20 cellular contexts compared by ENCODE assay signal in genomic region chr5:174423538-174423937, GRCh38.
"Had no signal": no experiment of that assay in that cellular context is flagged by ENCODE, and none has a peak within 500 bp of the region (broad histone marks: within the 10 kb centered on the region; RNA-seq: fewer than 3 reads in every experiment).

No MANE protein-coding gene starts in this region.

- H3K27me3 ChIP-seq: brain microvascular endothelial cell, colonic mucosa, ovary had no signal

- DNase-seq: activated CD4-positive, alpha-beta T cell treated with anti-CD3 and anti-CD28 coated beads, Interleukin-2, amount 10 ng/mL, durations not matched to agents 24 days and 14 days; activated CD8-positive, alpha-beta memory T cell treated with anti-CD3 and anti-CD28 coated beads, Interleukin-2, amount 50 U/mL, for 4 hours; activated CD8-positive, alpha-beta T cell treated with anti-CD3 and anti-CD28 coated beads, Interleukin-2, amount 10 ng/mL, durations not matched to agents 7 days and 5 days; activated effector memory CD4-positive, alpha-beta T cell treated with Interleukin-2 at 50 U/mL for 16 hours; activated naive CD4-positive, alpha-beta T cell treated with anti-CD3 and anti-CD28 coated beads, Interleukin-2, amount 10 ng/mL, durations not matched to agents 7 days and 5 days; activated naive CD8-positive, alpha-beta T cell treated with anti-CD3 and anti-CD28 coated beads, Interleukin-2, amount 50 U/mL, for 24 hours; activated T-cell treated with anti-CD3 and anti-CD28 coated beads, Interleukin-2, amount 50 U/mL, for 4 hours; aorta; brain microvascular endothelial cell; colonic mucosa; foreskin melanocyte; kidney; naive B cell; ovary; sigmoid colon; stimulated activated naive B cell treated with anti-CD40 and anti-IgM and Interleukin-4, amounts not matched to agents 10 μg/mL and 1 μg/mL and 100 μg/mL, for 72 hours; T1000 had no signal

- H3K9me3 Mint-ChIP-seq: activated CD4-positive, alpha-beta T cell treated with anti-CD3 and anti-CD28 coated beads, Interleukin-2, amount 10 ng/mL, durations not matched to agents 24 days and 14 days; activated naive CD4-positive, alpha-beta T cell treated with anti-CD3 and anti-CD28 coated beads, Interleukin-2, amount 10 ng/mL, durations not matched to agents 7 days and 5 days; activated naive CD8-positive, alpha-beta T cell treated with anti-CD3 and anti-CD28 coated beads, Interleukin-2, amount 50 U/mL, for 24 hours; activated T-cell treated with anti-CD3 and anti-CD28 coated beads, Interleukin-2, amount 50 U/mL, for 4 hours; central memory CD8-positive, alpha-beta T cell had no signal

- H3K27ac Mint-ChIP-seq: activated CD4-positive, alpha-beta T cell treated with anti-CD3 and anti-CD28 coated beads, Interleukin-2, amount 10 ng/mL, durations not matched to agents 24 days and 14 days; activated CD8-positive, alpha-beta T cell treated with anti-CD3 and anti-CD28 coated beads, Interleukin-2, amount 10 ng/mL, durations not matched to agents 7 days and 5 days; activated naive CD4-positive, alpha-beta T cell treated with anti-CD3 and anti-CD28 coated beads, Interleukin-2, amount 10 ng/mL, durations not matched to agents 7 days and 5 days; activated naive CD8-positive, alpha-beta T cell treated with anti-CD3 and anti-CD28 coated beads, Interleukin-2, amount 50 U/mL, for 24 hours; naive B cell; stimulated activated naive B cell treated with anti-CD40 and anti-IgM and Interleukin-4, amounts not matched to agents 10 μg/mL and 1 μg/mL and 100 μg/mL, for 72 hours had no signal

- ATAC-seq: activated CD8-positive, alpha-beta T cell treated with anti-CD3 and anti-CD28 coated beads, Interleukin-2, amount 10 ng/mL, durations not matched to agents 7 days and 5 days; activated naive CD8-positive, alpha-beta T cell treated with anti-CD3 and anti-CD28 coated beads, Interleukin-2, amount 50 U/mL, for 24 hours; activated T-cell treated with anti-CD3 and anti-CD28 coated beads, Interleukin-2, amount 50 U/mL, for 4 hours; left lobe of liver; stimulated activated naive B cell treated with anti-CD40 and anti-IgM and Interleukin-4, amounts not matched to agents 10 μg/mL and 1 μg/mL and 100 μg/mL, for 72 hours had no signal

- H3K9me3 ChIP-seq: colonic mucosa, ovary, sigmoid colon had no signal

- H3K4me3 Mint-ChIP-seq: activated CD4-positive, alpha-beta T cell treated with anti-CD3 and anti-CD28 coated beads, Interleukin-2, amount 10 ng/mL, durations not matched to agents 24 days and 14 days; activated CD8-positive, alpha-beta T cell treated with anti-CD3 and anti-CD28 coated beads, Interleukin-2, amount 10 ng/mL, durations not matched to agents 7 days and 5 days; activated naive CD4-positive, alpha-beta T cell treated with anti-CD3 and anti-CD28 coated beads, Interleukin-2, amount 10 ng/mL, durations not matched to agents 7 days and 5 days; activated naive CD8-positive, alpha-beta T cell treated with anti-CD3 and anti-CD28 coated beads, Interleukin-2, amount 50 U/mL, for 24 hours; activated T-cell treated with anti-CD3 and anti-CD28 coated beads, Interleukin-2, amount 50 U/mL, for 4 hours; central memory CD8-positive, alpha-beta T cell; naive B cell; stimulated activated naive B cell treated with anti-CD40 and anti-IgM and Interleukin-4, amounts not matched to agents 10 μg/mL and 1 μg/mL and 100 μg/mL, for 72 hours had no signal

- H3K4me3 ChIP-seq: colonic mucosa, lung, ovary, sigmoid colon had no signal

- H3K36me3 ChIP-seq: brain microvascular endothelial cell, colonic mucosa, ovary, sigmoid colon had no signal

- H3K4me1 ChIP-seq: colonic mucosa had no signal

- H3K36me3 Mint-ChIP-seq: activated naive CD4-positive, alpha-beta T cell treated with anti-CD3 and anti-CD28 coated beads, Interleukin-2, amount 10 ng/mL, durations not matched to agents 7 days and 5 days; naive B cell; stimulated activated naive B cell treated with anti-CD40 and anti-IgM and Interleukin-4, amounts not matched to agents 10 μg/mL and 1 μg/mL and 100 μg/mL, for 72 hours had no signal

- H3K27ac ChIP-seq: brain microvascular endothelial cell, colonic mucosa, ovary, sigmoid colon had no signal
